ENCODE assay signal across 13 cellular contexts in the genomic region with DNA sequence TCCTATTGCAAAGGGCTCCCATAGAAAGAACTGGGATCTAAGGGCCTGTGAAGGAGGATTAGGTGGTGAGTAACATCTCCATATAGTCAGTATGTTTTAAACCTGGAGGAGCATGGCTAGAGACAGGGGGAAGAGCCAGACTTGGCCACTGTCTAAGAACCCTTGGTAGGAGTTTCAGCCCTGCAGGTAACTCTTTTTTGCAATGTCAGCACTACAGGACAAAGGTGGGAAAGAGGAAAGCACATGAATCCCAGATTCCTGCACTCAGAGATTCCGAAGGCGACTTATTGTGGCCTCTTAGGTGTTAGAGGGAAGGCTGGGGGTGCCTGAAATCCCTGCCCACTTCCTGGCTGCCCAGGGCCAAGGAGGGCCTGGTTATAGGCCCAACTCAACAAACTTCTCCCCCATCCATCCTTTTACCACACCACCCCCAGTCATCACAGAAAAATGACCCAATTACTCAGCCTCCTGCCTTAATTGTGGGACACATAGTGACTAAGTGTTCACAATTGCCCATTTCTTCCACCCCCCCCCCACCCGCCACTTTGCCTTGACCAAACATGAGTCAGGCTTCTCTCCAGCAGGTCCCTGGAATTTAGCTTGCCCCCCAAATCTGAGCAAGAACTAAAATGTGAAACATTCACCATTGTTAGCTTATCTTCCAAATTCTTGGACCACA. TPM values are rescaled to one million over a fixed set of nuclear protein-coding genes. Genes with fewer than 3 reads are reported as not detected.
DNase-seq lines count a peak whose midpoint lies in the region; ATAC-seq, FAIRE-seq and TF ChIP-seq lines count a peak whose summit lies in the region.
"Had no signal": no experiment of that assay in that cellular context is flagged by ENCODE, and none has a peak within 500 bp of the region (broad histone marks: within the 10 kb centered on the region; RNA-seq: fewer than 3 reads in every experiment).

No MANE protein-coding gene starts in this region.

- no peak for TF ChIP-seq CTCF in transverse colon (IDR thresholded peaks at IDR 0.05)
- no peak for TF ChIP-seq CTCF in Peyer's patch (IDR thresholded peaks at IDR 0.05)

- FAIRE-seq in H54 (lab: Jason Lieb, UNC) = peak; percentile 93
- FAIRE-seq: G401.6 had no signal

- H3K9me3 ChIP-seq in iPS-18c (ENCODE audit: control insufficient read depth, insufficient read depth, low read length) (no peaks in the 10 kb centered on the region), transverse colon (no peaks in the 10 kb centered on the region), Peyer's patch (no peaks in the 10 kb centered on the region)
- H3K9me3 ChIP-seq: neutrophil had no signal

- H3K36me3 Mint-ChIP-seq in activated T-helper 17 cell treated with anti-CD3 and anti-CD28 coated beads, Interleukin-2, amount 50 U/mL, for 72 hours (ENCODE audit: low read depth) = no peaks in the 10 kb centered on the region

- H3K27ac Mint-ChIP-seq in activated T-helper 17 cell treated with anti-CD3 and anti-CD28 coated beads, Interleukin-2, amount 50 U/mL, for 72 hours = no peak overlapping the region
- H3K27ac Mint-ChIP-seq: immature natural killer cell had no signal

- intact Hi-C loops in transverse colon (cut with DNase I; ENCODE audit: low total_unique reads) = no loop called here

- TF ChIP-seq POLR2A in H54 (IDR thresholded peaks at IDR 0.05; ENCODE audit: low read depth, low read length) = no peak
- TF ChIP-seq POLR2A in transverse colon (IDR thresholded peaks at IDR 0.05) = no peak
- no peak for TF ChIP-seq POLR2A in Peyer's patch (IDR thresholded peaks at IDR 0.05)

- H3K36me3 ChIP-seq in transverse colon = no peaks in the 10 kb centered on the region
- no peaks in the 10 kb centered on the region for H3K36me3 ChIP-seq in Peyer's patch
- H3K36me3 ChIP-seq: neutrophil had no signal

- peak overlapping the region; percentile 78; the same call in 1 of the 2 replicates for H3K4me3 ChIP-seq in iPS-18c (ENCODE audit: insufficient read depth, low read depth, low read length)
- no peak overlapping the region for H3K4me3 ChIP-seq in transverse colon
- no peak overlapping the region for H3K4me3 ChIP-seq in Peyer's patch

- TF ChIP-seq EP300 in transverse colon (IDR thresholded peaks at IDR 0.05; ENCODE audit: low read depth) = no peak

- H3K27me3 Mint-ChIP-seq in activated T-helper 17 cell treated with anti-CD3 and anti-CD28 coated beads, Interleukin-2, amount 50 U/mL, for 72 hours = peaks cover 47% of the 10 kb centered on the region

- ATAC-seq in activated T-helper 17 cell treated with anti-CD3 and anti-CD28 coated beads, Interleukin-2, amount 50 U/mL, for 72 hours (replicated peaks) = no peak
- ATAC-seq in GM18511 (IDR thresholded peaks at IDR 0.05; ENCODE audit: unreplicated experiment) (no peak), HG02870 (IDR thresholded peaks at IDR 0.05; ENCODE audit: unreplicated experiment) (no peak)

- in situ Hi-C loops in transverse colon (cut with MboI; ENCODE audit: low pct_ligation_motif_present in 1 of 4, low pct_unique_long_range_greater_than_20kb in 1 of 4, low sequenced_read_pairs in 3 of 4) = no loop called here

- H3K27ac ChIP-seq in transverse colon = no peak overlapping the region
- no peak overlapping the region for H3K27ac ChIP-seq in Peyer's patch
- H3K27ac ChIP-seq: neutrophil had no signal

- peaks cover 7% of the 10 kb centered on the region for H3K4me1 Mint-ChIP-seq in activated T-helper 17 cell treated with anti-CD3 and anti-CD28 coated beads, Interleukin-2, amount 50 U/mL, for 72 hours

- H3K9me3 Mint-ChIP-seq in activated T-helper 17 cell treated with anti-CD3 and anti-CD28 coated beads, Interleukin-2, amount 50 U/mL, for 72 hours = no peaks in the 10 kb centered on the region

- H3K4me1 ChIP-seq in transverse colon = peaks cover 0 to 26% (median 14%) of the 10 kb centered on the region in 4 donors
- peaks cover 0 to 20% (median 3%) of the 10 kb centered on the region in 4 donors for H3K4me1 ChIP-seq in Peyer's patch

- H3K4me3 Mint-ChIP-seq in activated T-helper 17 cell treated with anti-CD3 and anti-CD28 coated beads, Interleukin-2, amount 50 U/mL, for 72 hours = peak overlapping the region; percentile 74

- H3K27me3 ChIP-seq in transverse colon (peaks cover 61% of the 10 kb centered on the region), Peyer's patch (peaks cover 0 to 5% of the 10 kb centered on the region in 2 donors)

- DNase-seq in A172 (ENCODE audit: low spot score) = peak; percentile 6
- DNase-seq in H54 (ENCODE audit: insufficient read length, low spot score) = peak; percentile 23
- DNase-seq in transverse colon = no peak
- DNase-seq in Peyer's patch = no peak
- DNase-seq: activated T-cell treated with anti-CD3 and anti-CD28 coated beads, Interleukin-2, amount 50 U/mL, for 48 hours; immature natural killer cell; NCI-H187 had no signal

- 57 to 98% methylated on average over 1 to 3 of the region's 3 CpGs for WGBS in transverse colon (ENCODE audit: low coverage in 1 of 2), 2 donors

RNA-seq across cellular contexts. Expression of a gene that starts 1.9 kb away (rescaled TPM):
- not detected in 2 replicates for total RNA-seq in A172 (2014; rRNA removed; shearing (Covaris generic))
- total RNA-seq in activated T-helper 17 cell treated with anti-CD3 and anti-CD28 coated beads, Interleukin-2, amount 50 U/mL, for 72 hours = not detected
- total RNA-seq in transverse colon = 1 to 10 TPM in 3 of 4 donors, not detected in 1; 1.8 to 6.4 (median 3.5) TPM
- 10 to 100 TPM in 1 of 4 donors, not detected in 3; 17.3 TPM for total RNA-seq in Peyer's patch

Comparison
In these comparisons a context has a peak if more than half of its experiments do, and no peak if none do; other contexts are left out.
1. DNase-seq: peak in A172 (single experiment) and H54 (single experiment); none in transverse colon (single experiment) and Peyer's patch (0 of 3).